ENCODE assay signal across 13 cellular contexts in the genomic region with DNA sequence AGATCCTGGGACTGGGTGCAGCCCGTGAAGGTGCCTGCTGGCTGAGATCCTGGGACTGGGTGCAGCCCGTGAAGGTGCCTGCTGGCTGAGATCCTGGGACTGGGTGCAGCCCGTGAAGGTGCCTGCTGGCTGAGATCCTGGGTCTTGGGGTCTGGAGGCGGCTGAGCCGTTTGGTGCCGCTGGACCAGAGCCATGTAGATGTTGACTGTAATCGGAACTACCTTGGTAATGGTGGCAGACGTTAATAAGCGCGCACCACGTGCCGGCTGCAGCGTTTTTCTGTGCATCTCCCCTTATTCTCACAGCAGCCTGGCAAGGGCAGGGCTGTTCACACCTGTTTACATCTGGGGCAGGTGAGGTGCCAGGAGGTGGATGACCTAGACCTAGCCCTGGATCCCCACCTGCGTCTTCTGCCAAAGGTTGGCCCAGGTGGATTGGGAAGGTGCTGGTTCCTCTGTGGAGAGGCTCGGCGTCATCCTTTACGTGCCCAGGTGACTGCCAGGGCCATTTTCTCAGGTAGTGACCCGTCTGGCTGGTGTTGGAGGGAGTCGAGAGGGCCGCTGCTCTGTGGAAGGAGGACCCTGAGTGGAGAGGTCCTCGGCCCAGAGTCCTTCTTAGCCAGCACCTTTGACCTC.
"Had no signal": no experiment of that assay in that cellular context is flagged by ENCODE, and none has a peak within 500 bp of the region (broad histone marks: within the 10 kb centered on the region; RNA-seq: fewer than 3 reads in every experiment).

No MANE protein-coding gene starts in this region.

- H3K27ac Mint-ChIP-seq: activated T-helper 2 cell treated with anti-CD3 and anti-CD28 coated beads, Interferon-gamma antibody, Interleukin-2, Interleukin-4, amounts not matched to agents 10 μg/mL and 5 μg/mL and 100 μg/mL, durations not matched to agents 14 hours and 24 hours and 36 hours; memory B cell; nephron had no signal

- H3K4me3 Mint-ChIP-seq: memory B cell, nephron had no signal

- H3K27ac ChIP-seq: epithelial cell of prostate, psoas muscle, spleen had no signal

- H3K27me3 Mint-ChIP-seq: memory B cell had no signal

- H3K9me3 ChIP-seq: psoas muscle, spleen had no signal

- DNase-seq: activated CD4-positive, alpha-beta T cell treated with anti-CD3 and anti-CD28 coated beads for 1 hour; activated CD4-positive, alpha-beta T cell treated with anti-CD3 and anti-CD28 coated beads, Interleukin-2, amount 50 U/mL, for 48 hours; activated naive CD4-positive, alpha-beta T cell treated with anti-CD3 and anti-CD28 coated beads, Interleukin-2, amount 50 U/mL, for 16 hours; dermis blood vessel endothelial cell; occipital lobe; spleen; SW 1271 had no signal

- H3K4me3 ChIP-seq: psoas muscle, spleen had no signal

- ATAC-seq: psoas muscle, sciatic nerve had no signal

- H3K27me3 ChIP-seq: spleen had no signal

- H3K4me1 ChIP-seq: psoas muscle had no signal

- H3K9me3 Mint-ChIP-seq: activated T-helper 2 cell treated with anti-CD3 and anti-CD28 coated beads, Interferon-gamma antibody, Interleukin-2, Interleukin-4, amounts not matched to agents 10 μg/mL and 5 μg/mL and 100 μg/mL, durations not matched to agents 14 hours and 24 hours and 36 hours; memory B cell; nephron had no signal
